29 cellular contexts compared by ENCODE assay signal in genomic region chr6:131362696-131363095, GRCh38.
"Had no signal": no experiment of that assay in that cellular context is flagged by ENCODE, and none has a peak within 500 bp of the region (broad histone marks: within the 10 kb centered on the region; RNA-seq: fewer than 3 reads in every experiment).

No MANE protein-coding gene starts in this region.

- H3K4me3 ChIP-seq: ascending aorta, cardiac muscle cell had no signal

- H3K4me1 ChIP-seq: ascending aorta had no signal

- H3K9me3 ChIP-seq: ascending aorta had no signal

- DNase-seq: activated CD4-positive, alpha-beta memory T cell treated with anti-CD3 and anti-CD28 coated beads, Interleukin-2, amount 10 ng/mL, durations not matched to agents 7 days and 5 days; activated CD4-positive, alpha-beta T cell treated with anti-CD3 and anti-CD28 coated beads for 1 hour; activated CD4-positive, alpha-beta T cell treated with anti-CD3 and anti-CD28 coated beads for 36 hours; activated CD4-positive, alpha-beta T cell treated with anti-CD3 and anti-CD28 coated beads for 48 hours; activated CD4-positive, alpha-beta T cell treated with anti-CD3 and anti-CD28 coated beads, Interleukin-2, amount 10 ng/mL, durations not matched to agents 7 days and 5 days; activated CD4-positive, alpha-beta T cell treated with anti-CD3 and anti-CD28 coated beads, Interleukin-2, amount 50 U/mL, for 48 hours; activated CD4-positive, CD25-positive, alpha-beta regulatory T cell; activated CD8-positive, alpha-beta memory T cell treated with anti-CD3 and anti-CD28 coated beads for 24 hours; activated CD8-positive, alpha-beta memory T cell treated with anti-CD3 and anti-CD28 coated beads, Interleukin-2, amount 10 ng/mL, durations not matched to agents 7 days and 5 days; activated CD8-positive, alpha-beta memory T cell treated with anti-CD3 and anti-CD28 coated beads, Interleukin-2, amount 50 U/mL, for 48 hours; activated CD8-positive, alpha-beta T cell treated with anti-CD3 and anti-CD28 coated beads, Interleukin-2, amount 10 ng/mL, durations not matched to agents 7 days and 5 days; activated effector memory CD4-positive, alpha-beta T cell treated with Interleukin-2 at 50 U/mL for 16 hours; activated gamma-delta T cell; activated naive CD4-positive, alpha-beta T cell treated with anti-CD3 and anti-CD28 coated beads, Interleukin-2, amount 10 ng/mL, durations not matched to agents 7 days and 5 days; activated naive CD4-positive, alpha-beta T cell treated with Interleukin-2 at 50 U/mL for 16 hours; activated naive CD8-positive, alpha-beta T cell treated with anti-CD3 and anti-CD28 coated beads, Interleukin-2, amount 10 ng/mL, durations not matched to agents 7 days and 5 days; activated naive CD8-positive, alpha-beta T cell treated with anti-CD3 and anti-CD28 coated beads, Interleukin-2, amount 50 U/mL, for 24 hours; activated T-cell treated with anti-CD3 and anti-CD28 coated beads, Interleukin-2, amount 50 U/mL, for 24 hours; amygdala; anterior cingulate cortex; caudate nucleus; cerebellar nuclear complex; T-helper 1 cell; T-helper 2 cell; T-helper 9 cell; WERI-Rb-1 had no signal

- H3K27ac ChIP-seq: ascending aorta, cardiac muscle cell, WERI-Rb-1 had no signal

- ATAC-seq: activated CD4-positive, alpha-beta T cell treated with anti-CD3 and anti-CD28 coated beads for 36 hours; activated CD4-positive, CD25-positive, alpha-beta regulatory T cell treated with anti-CD3 and anti-CD28 coated beads, Interleukin-2, amount 50 U/mL, for 24 hours; activated CD8-positive, alpha-beta memory T cell treated with anti-CD3 and anti-CD28 coated beads, Interleukin-2, amount 10 ng/mL, durations not matched to agents 7 days and 5 days; activated CD8-positive, alpha-beta T cell treated with anti-CD3 and anti-CD28 coated beads, Interleukin-2, amount 10 ng/mL, durations not matched to agents 7 days and 5 days; activated naive CD8-positive, alpha-beta T cell treated with anti-CD3 and anti-CD28 coated beads, Interleukin-2, amount 50 U/mL, for 24 hours had no signal

- H3K27me3 ChIP-seq: ascending aorta, cardiac muscle cell had no signal

- H3K36me3 ChIP-seq: ascending aorta, cardiac muscle cell, WERI-Rb-1 had no signal
